ENCODE assay signal across 29 cellular contexts in genomic region chr5:111639912-111640311, GRCh38.
"Had no signal": no experiment of that assay in that cellular context is flagged by ENCODE, and none has a peak within 500 bp of the region (broad histone marks: within the 10 kb centered on the region; RNA-seq: fewer than 3 reads in every experiment).

No MANE protein-coding gene starts in this region.

- H3K27me3 ChIP-seq: adrenal gland, body of pancreas, brain microvascular endothelial cell, breast epithelium had no signal

- H3K4me3 ChIP-seq: adrenal gland, body of pancreas, breast epithelium had no signal

- H3K4me1 ChIP-seq: adrenal gland, breast epithelium had no signal

- H3K9me3 ChIP-seq: adrenal gland had no signal

- H3K36me3 ChIP-seq: adrenal gland, brain microvascular endothelial cell, breast epithelium had no signal

- H3K27ac ChIP-seq: adrenal gland, body of pancreas, brain microvascular endothelial cell, breast epithelium, VCaP had no signal

- DNase-seq: activated B cell treated with CpG ODN at 0.5 μM for 24 hours; activated CD4-positive, alpha-beta memory T cell treated with anti-CD3 and anti-CD28 coated beads for 36 hours; activated CD4-positive, alpha-beta T cell treated with anti-CD3 and anti-CD28 coated beads for 4 hours; activated CD4-positive, alpha-beta T cell treated with anti-CD3 and anti-CD28 coated beads, Interleukin-2, amount 10 ng/mL, durations not matched to agents 24 days and 14 days; activated CD4-positive, alpha-beta T cell treated with anti-CD3 and anti-CD28 coated beads, Interleukin-2, amount 50 U/mL, for 1 hour; activated CD4-positive, alpha-beta T cell treated with anti-CD3 and anti-CD28 coated beads, Interleukin-2, amount 50 U/mL, for 4 hours; activated CD4-positive, CD25-positive, alpha-beta regulatory T cell treated with anti-CD3 and anti-CD28 coated beads, Interleukin-2, amount 50 U/mL, for 72 hours; activated CD8-positive, alpha-beta memory T cell treated with anti-CD3 and anti-CD28 coated beads, Interleukin-2, amount 50 U/mL, for 4 hours; activated CD8-positive, alpha-beta T cell treated with anti-CD3 and anti-CD28 coated beads for 36 hours; activated effector memory CD4-positive, alpha-beta T cell treated with anti-CD3 and anti-CD28 coated beads, Interleukin-2, amount 50 U/mL, for 16 hours; activated gamma-delta T cell treated with Interleukin-2 at 50 U/mL for 16 hours; activated naive CD4-positive, alpha-beta T cell; activated naive CD4-positive, alpha-beta T cell treated with anti-CD3 and anti-CD28 coated beads for 36 hours; activated naive CD4-positive, alpha-beta T cell treated with anti-CD3 and anti-CD28 coated beads, Interleukin-2, amount 50 U/mL, for 16 hours; activated naive CD8-positive, alpha-beta T cell treated with anti-CD3 and anti-CD28 coated beads for 36 hours; activated T-cell treated with anti-CD3 and anti-CD28 coated beads for 4 hours; activated T-cell treated with anti-CD3 and anti-CD28 coated beads, Interleukin-2, amount 50 U/mL, for 1 hour; activated T-cell treated with anti-CD3 and anti-CD28 coated beads, Interleukin-2, amount 50 U/mL, for 4 hours; activated T-cell treated with anti-CD3 and anti-CD28 coated beads, Interleukin-2, amount 50 U/mL, for 72 hours; adrenal gland; amniotic stem cell; aorta; body of pancreas; brain microvascular endothelial cell; central memory CD4-positive, alpha-beta T cell; T-helper 2 cell; T-helper 9 cell had no signal
